ENCODE assay signal across 18 cellular contexts in genomic region chr19:1833540-1833939, GRCh38. TPM values are rescaled to one million over a fixed set of nuclear protein-coding genes. Genes with fewer than 3 reads are reported as not detected.
DNase-seq lines count a peak whose midpoint lies in the region; ATAC-seq and TF ChIP-seq lines count a peak whose summit lies in the region.
"Had no signal": no experiment of that assay in that cellular context is flagged by ENCODE, and none has a peak within 500 bp of the region (broad histone marks: within the 10 kb centered on the region; RNA-seq: fewer than 3 reads in every experiment).

No MANE protein-coding gene starts in this region.

- no peak overlapping the region for H3K4me3 ChIP-seq in ovary
- H3K4me3 ChIP-seq: prostate gland, vagina had no signal

- TF ChIP-seq POLR2A in ovary (IDR thresholded peaks at IDR 0.05) = no peak

- H3K4me1 ChIP-seq in ovary (ENCODE audit: insufficient read depth) = peaks cover 24% of the 10 kb centered on the region
- H3K4me1 ChIP-seq: foreskin keratinocyte, prostate gland had no signal

- H3K27me3 ChIP-seq in ovary = no peaks in the 10 kb centered on the region
- H3K27me3 ChIP-seq: foreskin keratinocyte, vagina had no signal

- intact Hi-C loops in ovary (cut with DNase I) = no loop called here

- DNase-seq in AG08396 (ENCODE audit: low spot score) (peak; percentile 63), RWPE1 (ENCODE audit: low spot score) (no peak), kidney glomerular epithelial cell (lab: John Stamatoyannopoulos, UW) (peak; percentile 44), ovary (peak in 4 of 5 donors; percentile 66 to 84 (median 71)), GM10266 (ENCODE audit: extremely low spot score) (no peak)
- no peak for DNase-seq in stimulated activated naive CD8-positive, alpha-beta T cell treated with anti-CD3 and anti-CD28 coated beads, Interleukin-15, Interleukin-2, amounts not matched to agents 100 U/mL and 50 U/mL, for 24 hours
- DNase-seq: activated CD4-positive, alpha-beta T cell treated with anti-CD3 and anti-CD28 coated beads for 36 hours; activated naive CD8-positive, alpha-beta T cell treated with anti-CD3 and anti-CD28 coated beads, Interleukin-2, amount 50 U/mL, for 24 hours; foreskin keratinocyte; natural killer cell; NCI-H1105 treated with DMSO at 0.1 percent for 48 hours; NCI-H2107; NCI-H524 treated with DMSO at 0.1 percent for 48 hours; stimulated activated CD4-positive, alpha-beta T cell treated with anti-CD3 and anti-CD28 coated beads, Interleukin-12 subunit alpha, Interleukin-12 subunit beta, amount 100 ng/mL, for 4 hours had no signal

- 1 to 23% (median 3%) methylated on average over 10 to 15 of the region's 15 CpGs for WGBS in ovary, 3 donors

- POLR2A ChIA-PET in RWPE1 (lab: Yijun Ruan, JAX; ENCODE audit: low non-redundant PET) = no interaction called here

- no peak for ATAC-seq in stimulated activated naive CD8-positive, alpha-beta T cell treated with anti-CD3 and anti-CD28 coated beads, Interleukin-15, Interleukin-2, amounts not matched to agents 100 U/mL and 50 U/mL, for 24 hours
- no peak for ATAC-seq in HG03139 (IDR thresholded peaks at IDR 0.05; ENCODE audit: unreplicated experiment)
- ATAC-seq in HG03097 (IDR thresholded peaks at IDR 0.05; ENCODE audit: low FRiP score, unreplicated experiment) = no peak
- ATAC-seq: activated CD4-positive, alpha-beta T cell treated with anti-CD3 and anti-CD28 coated beads for 36 hours; activated naive CD8-positive, alpha-beta T cell treated with anti-CD3 and anti-CD28 coated beads, Interleukin-2, amount 50 U/mL, for 24 hours; foreskin keratinocyte; natural killer cell had no signal

- CTCF ChIA-PET in RWPE1 (lab: Yijun Ruan, JAX) = no interaction called here

- no peaks in the 10 kb centered on the region for H3K9me3 ChIP-seq in ovary
- H3K9me3 ChIP-seq: prostate gland, vagina had no signal

- H3K36me3 ChIP-seq in ovary = no peaks in the 10 kb centered on the region
- H3K36me3 ChIP-seq: prostate gland, vagina had no signal

- TF ChIP-seq EP300 in ovary (IDR thresholded peaks at IDR 0.05) = no peak

- H3K27ac ChIP-seq in RWPE1 (peak overlapping the region; percentile 39), ovary (peak overlapping the region in 1 of 2 donors; percentile 75)
- H3K27ac ChIP-seq: foreskin keratinocyte, prostate gland, vagina had no signal

- TF ChIP-seq CTCF in RWPE1 (conservative IDR thresholded peaks at IDR 0.05; ENCODE audit: low read depth) (no peak), ovary (IDR thresholded peaks at IDR 0.05) (no peak), GM10266 (IDR thresholded peaks at IDR 0.05; ENCODE audit: control insufficient read depth, insufficient read depth, low read depth, missing control alignments) (no peak)

RNA-seq across cellular contexts. Expression of gene REXO1, which starts 14.7 kb away (rescaled TPM):
- 10 to 100 TPM; 14.9 to 46.7 (median 30.4) TPM for total RNA-seq in ovary
- 10 to 100 TPM in 1 of 2 donors, 1 to 10 TPM in 1; 4.8 to 21.5 TPM for polyA plus RNA-seq in ovary

RNA-seq across cellular contexts. Expression of gene ATP8B3, which starts 21.5 kb away (rescaled TPM):
- total RNA-seq in ovary = 1 to 10 TPM in 5 of 7 donors, under 1 TPM in 2; 0.72 to 3.2 (median 2.1) TPM
- 1 to 10 TPM in 1 of 2 donors, under 1 TPM in 1; 0.91 to 1.5 TPM for polyA plus RNA-seq in ovary

RNA-seq across cellular contexts. Expression of gene KLF16, which starts 29.8 kb away (rescaled TPM):
- 10 to 100 TPM in 6 of 7 donors, 1 to 10 TPM in 1; 4.2 to 26.6 (median 14.4) TPM for total RNA-seq in ovary
- polyA plus RNA-seq in ovary = 1 to 10 TPM in 1 of 2 donors, under 1 TPM in 1; 0.63 to 5.4 TPM

RNA-seq across cellular contexts. Expression of gene ABHD17A, which starts 51.8 kb away (rescaled TPM):
- 10 to 100 TPM; 54.2 to 87.3 (median 65.4) TPM for total RNA-seq in ovary
- polyA plus RNA-seq in ovary = 10 to 100 TPM in 1 of 2 donors, under 1 TPM in 1; 0.57 to 65.6 TPM

Comparison
In these comparisons a context has a peak if more than half of its experiments do, and no peak if none do; other contexts are left out.
1. DNase-seq: peak in AG08396 (single experiment), kidney glomerular epithelial cell (single experiment) and ovary (4 of 5); none in RWPE1 (single experiment), stimulated activated naive CD8-positive, alpha-beta T cell treated with anti-CD3 and anti-CD28 coated beads, Interleukin-15, Interleukin-2, amounts not matched to agents 100 U/mL and 50 U/mL, for 24 hours (single experiment) and GM10266 (single experiment).